In the genomic region with DNA sequence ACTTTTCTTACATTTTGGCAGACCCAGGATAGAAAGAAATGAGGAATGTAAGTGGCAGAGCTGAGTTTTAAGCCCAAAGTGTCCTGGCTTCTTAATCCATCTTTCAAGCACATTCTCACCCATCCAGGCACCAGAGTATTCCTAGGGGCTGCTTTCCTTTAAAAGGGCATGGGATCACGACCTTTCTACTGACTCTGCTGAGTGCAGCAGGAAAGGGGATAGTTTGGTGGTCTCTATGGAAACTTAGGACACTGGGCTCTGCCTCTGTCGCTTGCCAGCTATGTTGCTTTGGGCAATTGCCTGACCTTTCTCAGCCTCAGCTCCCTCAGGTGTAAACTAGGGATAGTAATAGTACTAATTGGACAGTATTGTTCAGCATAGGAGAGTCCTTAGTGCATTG, we compare ENCODE assay signal across 21 cellular contexts.
"Had no signal": no experiment of that assay in that cellular context is flagged by ENCODE, and none has a peak within 500 bp of the region (broad histone marks: within the 10 kb centered on the region; RNA-seq: fewer than 3 reads in every experiment).

No MANE protein-coding gene starts in this region.

- H3K27ac ChIP-seq: breast epithelium, SK-N-MC, WERI-Rb-1 had no signal

- H3K4me1 ChIP-seq: breast epithelium had no signal

- H3K4me1 Mint-ChIP-seq: activated CD4-positive, alpha-beta memory T cell treated with anti-CD3 and anti-CD28 coated beads, Interleukin-2, amount 10 ng/mL, durations not matched to agents 7 days and 5 days; activated T-helper 17 cell treated with anti-CD3 and anti-CD28 coated beads, Interleukin-2, amount 50 U/mL, for 72 hours had no signal

- H3K27ac Mint-ChIP-seq: activated CD4-positive, alpha-beta memory T cell treated with anti-CD3 and anti-CD28 coated beads, Interleukin-2, amount 10 ng/mL, durations not matched to agents 7 days and 5 days; activated CD4-positive, alpha-beta T cell treated with anti-CD3 and anti-CD28 coated beads for 36 hours; activated naive CD4-positive, alpha-beta T cell treated with anti-CD3 and anti-CD28 coated beads for 36 hours; activated naive CD8-positive, alpha-beta T cell; activated T-helper 17 cell treated with anti-CD3 and anti-CD28 coated beads, Interleukin-2, amount 50 U/mL, for 72 hours had no signal

- H3K4me3 Mint-ChIP-seq: activated CD4-positive, alpha-beta memory T cell treated with anti-CD3 and anti-CD28 coated beads, Interleukin-2, amount 10 ng/mL, durations not matched to agents 7 days and 5 days; activated CD4-positive, alpha-beta T cell treated with anti-CD3 and anti-CD28 coated beads for 36 hours; activated naive CD4-positive, alpha-beta T cell treated with anti-CD3 and anti-CD28 coated beads for 36 hours; activated naive CD8-positive, alpha-beta T cell; activated T-helper 17 cell treated with anti-CD3 and anti-CD28 coated beads, Interleukin-2, amount 50 U/mL, for 72 hours had no signal

- H3K27me3 Mint-ChIP-seq: activated naive CD8-positive, alpha-beta T cell had no signal

- H3K9me3 Mint-ChIP-seq: activated CD4-positive, alpha-beta memory T cell treated with anti-CD3 and anti-CD28 coated beads, Interleukin-2, amount 10 ng/mL, durations not matched to agents 7 days and 5 days; activated naive CD4-positive, alpha-beta T cell treated with anti-CD3 and anti-CD28 coated beads for 36 hours; activated T-helper 17 cell treated with anti-CD3 and anti-CD28 coated beads, Interleukin-2, amount 50 U/mL, for 72 hours had no signal

- H3K36me3 ChIP-seq: breast epithelium, WERI-Rb-1 had no signal

- H3K9me3 ChIP-seq: breast epithelium had no signal

- H3K4me3 ChIP-seq: breast epithelium, K562, SK-N-MC had no signal

- H3K36me3 Mint-ChIP-seq: activated naive CD8-positive, alpha-beta T cell had no signal

- DNase-seq: activated CD4-positive, alpha-beta memory T cell treated with anti-CD3 and anti-CD28 coated beads, Interleukin-2, amount 10 ng/mL, durations not matched to agents 7 days and 5 days; activated CD4-positive, alpha-beta T cell treated with anti-CD3 and anti-CD28 coated beads for 36 hours; activated CD4-positive, alpha-beta T cell treated with anti-CD3 and anti-CD28 coated beads, Interleukin-2, amount 50 U/mL, for 1 hour; activated gamma-delta T cell; activated naive CD4-positive, alpha-beta T cell treated with anti-CD3 and anti-CD28 coated beads for 36 hours; activated T-cell treated with anti-CD3 and anti-CD28 coated beads for 4 hours; activated T-cell treated with anti-CD3 and anti-CD28 coated beads, Interleukin-2, amount 50 U/mL, for 48 hours; caudate nucleus; Karpas-422; NCI-H1048; NCI-H510A treated with DMSO at 0.1 percent for 48 hours; NK-92 treated with Interleukin-12 subunit alpha and Interleukin-12 subunit beta, amount 100 ng/mL, for 24 hours; OCI-M1; RPMI8226; T-helper 1 cell; WERI-Rb-1 had no signal

- H3K27me3 ChIP-seq: breast epithelium had no signal
